Comparison of ENCODE assay signal across 1 cellular context in the genomic region with DNA sequence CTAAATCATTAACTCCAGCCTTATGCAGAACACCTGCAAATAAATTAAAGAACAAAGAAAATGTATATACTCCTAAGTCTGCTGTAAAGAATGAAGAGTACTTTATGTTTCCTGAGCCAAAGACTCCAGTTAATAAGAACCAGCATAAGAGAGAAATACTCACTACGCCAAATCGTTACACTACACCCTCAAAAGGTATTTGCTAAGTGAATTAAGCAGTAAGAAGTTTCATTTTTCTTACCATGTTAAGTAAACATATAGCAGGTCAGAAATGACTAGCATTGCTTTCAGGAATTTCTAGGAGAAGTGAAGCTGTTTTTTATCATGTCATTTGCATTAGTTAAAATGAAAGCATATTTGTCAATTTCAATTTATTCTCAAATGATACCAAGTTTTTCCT.
TF ChIP-seq lines count a peak whose summit lies in the region.

No MANE protein-coding gene starts in this region.

TF ChIP-seq in GM12878, 131 proteins besides CTCF, POLR2A, EP300 and RAD21 (continued from another document):
- TF ChIP-seq, protein P1, sequence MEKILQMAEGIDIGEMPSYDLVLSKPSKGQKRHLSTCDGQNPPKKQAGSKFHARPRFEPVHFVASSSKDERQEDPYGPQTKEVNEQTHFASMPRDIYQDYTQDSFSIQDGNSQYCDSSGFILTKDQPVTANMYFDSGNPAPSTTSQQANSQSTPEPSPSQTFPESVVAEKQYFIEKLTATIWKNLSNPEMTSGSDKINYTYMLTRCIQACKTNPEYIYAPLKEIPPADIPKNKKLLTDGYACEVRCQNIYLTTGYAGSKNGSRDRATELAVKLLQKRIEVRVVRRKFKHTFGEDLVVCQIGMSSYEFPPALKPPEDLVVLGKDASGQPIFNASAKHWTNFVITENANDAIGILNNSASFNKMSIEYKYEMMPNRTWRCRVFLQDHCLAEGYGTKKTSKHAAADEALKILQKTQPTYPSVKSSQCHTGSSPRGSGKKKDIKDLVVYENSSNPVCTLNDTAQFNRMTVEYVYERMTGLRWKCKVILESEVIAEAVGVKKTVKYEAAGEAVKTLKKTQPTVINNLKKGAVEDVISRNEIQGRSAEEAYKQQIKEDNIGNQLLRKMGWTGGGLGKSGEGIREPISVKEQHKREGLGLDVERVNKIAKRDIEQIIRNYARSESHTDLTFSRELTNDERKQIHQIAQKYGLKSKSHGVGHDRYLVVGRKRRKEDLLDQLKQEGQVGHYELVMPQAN (conservative IDR thresholded peaks at IDR 0.05), result no peak
- TF ChIP-seq, protein P2, sequence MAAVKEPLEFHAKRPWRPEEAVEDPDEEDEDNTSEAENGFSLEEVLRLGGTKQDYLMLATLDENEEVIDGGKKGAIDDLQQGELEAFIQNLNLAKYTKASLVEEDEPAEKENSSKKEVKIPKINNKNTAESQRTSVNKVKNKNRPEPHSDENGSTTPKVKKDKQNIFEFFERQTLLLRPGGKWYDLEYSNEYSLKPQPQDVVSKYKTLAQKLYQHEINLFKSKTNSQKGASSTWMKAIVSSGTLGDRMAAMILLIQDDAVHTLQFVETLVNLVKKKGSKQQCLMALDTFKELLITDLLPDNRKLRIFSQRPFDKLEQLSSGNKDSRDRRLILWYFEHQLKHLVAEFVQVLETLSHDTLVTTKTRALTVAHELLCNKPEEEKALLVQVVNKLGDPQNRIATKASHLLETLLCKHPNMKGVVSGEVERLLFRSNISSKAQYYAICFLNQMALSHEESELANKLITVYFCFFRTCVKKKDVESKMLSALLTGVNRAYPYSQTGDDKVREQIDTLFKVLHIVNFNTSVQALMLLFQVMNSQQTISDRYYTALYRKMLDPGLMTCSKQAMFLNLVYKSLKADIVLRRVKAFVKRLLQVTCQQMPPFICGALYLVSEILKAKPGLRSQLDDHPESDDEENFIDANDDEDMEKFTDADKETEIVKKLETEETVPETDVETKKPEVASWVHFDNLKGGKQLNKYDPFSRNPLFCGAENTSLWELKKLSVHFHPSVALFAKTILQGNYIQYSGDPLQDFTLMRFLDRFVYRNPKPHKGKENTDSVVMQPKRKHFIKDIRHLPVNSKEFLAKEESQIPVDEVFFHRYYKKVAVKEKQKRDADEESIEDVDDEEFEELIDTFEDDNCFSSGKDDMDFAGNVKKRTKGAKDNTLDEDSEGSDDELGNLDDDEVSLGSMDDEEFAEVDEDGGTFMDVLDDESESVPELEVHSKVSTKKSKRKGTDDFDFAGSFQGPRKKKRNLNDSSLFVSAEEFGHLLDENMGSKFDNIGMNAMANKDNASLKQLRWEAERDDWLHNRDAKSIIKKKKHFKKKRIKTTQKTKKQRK (IDR thresholded peaks at IDR 0.05; ENCODE audit: low read depth, low read length), result no peak
